ENCODE assay signal across 18 cellular contexts in genomic region chr13:41199061-41199460, GRCh38. TPM values are rescaled to one million over a fixed set of nuclear protein-coding genes. Genes with fewer than 3 reads are reported as not detected.
A peak's percentile ranks its signal among the peaks of the same experiment; 100 is the strongest.
DNase-seq lines count a peak whose midpoint lies in the region; ATAC-seq and TF ChIP-seq lines count a peak whose summit lies in the region.
"Had no signal": no experiment of that assay in that cellular context is flagged by ENCODE, and none has a peak within 500 bp of the region (broad histone marks: within the 10 kb centered on the region; RNA-seq: fewer than 3 reads in every experiment).

No MANE protein-coding gene starts in this region.

- no peaks in the 10 kb centered on the region; the same call in 1 of the 2 replicates for H3K9me3 ChIP-seq in OCI-LY7 (ENCODE audit: low read length)
- H3K9me3 ChIP-seq in left ventricle myocardium inferior (replicated peaks): no peaks in the 10 kb centered on the region
- H3K9me3 ChIP-seq: SJCRH30 had no signal

- no peak overlapping the region for H3K4me3 Mint-ChIP-seq in activated naive CD8-positive, alpha-beta T cell treated with anti-CD3 and anti-CD28 coated beads, Interleukin-2, amount 50 U/mL, for 24 hours
- no peak overlapping the region for H3K4me3 Mint-ChIP-seq in activated naive CD8-positive, alpha-beta T cell treated with anti-CD3 and anti-CD28 coated beads for 36 hours
- peak overlapping the region in 1 of 2 donors; percentile 17 for H3K4me3 Mint-ChIP-seq in stimulated activated naive B cell treated with anti-CD40 and anti-IgM and Interleukin-4, amounts not matched to agents 10 μg/mL and 1 μg/mL and 100 μg/mL, for 72 hours

- H3K36me3 Mint-ChIP-seq in activated naive CD8-positive, alpha-beta T cell treated with anti-CD3 and anti-CD28 coated beads, Interleukin-2, amount 50 U/mL, for 24 hours (ENCODE audit: low read depth): peaks cover 1% of the 10 kb centered on the region
- H3K36me3 Mint-ChIP-seq in activated naive CD8-positive, alpha-beta T cell treated with anti-CD3 and anti-CD28 coated beads for 36 hours: peaks cover 4% of the 10 kb centered on the region
- H3K36me3 Mint-ChIP-seq in stimulated activated naive B cell treated with anti-CD40 and anti-IgM and Interleukin-4, amounts not matched to agents 10 μg/mL and 1 μg/mL and 100 μg/mL, for 72 hours: peaks cover 6 to 14% of the 10 kb centered on the region in 2 donors

- H3K27ac ChIP-seq in OCI-LY7 (ENCODE audit: low read depth, low read length, poor library complexity, severe bottlenecking) (peak overlapping the region; percentile 3), left ventricle myocardium inferior (replicated peaks) (no peak overlapping the region)
- H3K27ac ChIP-seq: RWPE1, SJCRH30 had no signal

- peaks cover 18% of the 10 kb centered on the region for H3K4me1 ChIP-seq in OCI-LY7 (ENCODE audit: insufficient read depth, low read length, poor library complexity, severe bottlenecking)
- peaks cover 3% of the 10 kb centered on the region for H3K4me1 ChIP-seq in left ventricle myocardium inferior
- H3K4me1 ChIP-seq: SJCRH30 had no signal

- CTCF ChIA-PET in OCI-LY7 (lab: Charles Lee; ENCODE audit: unreplicated experiment): no interaction called here

- H3K27ac Mint-ChIP-seq in activated naive CD8-positive, alpha-beta T cell treated with anti-CD3 and anti-CD28 coated beads, Interleukin-2, amount 50 U/mL, for 24 hours: peak overlapping the region; percentile 48
- no peak overlapping the region for H3K27ac Mint-ChIP-seq in activated naive CD8-positive, alpha-beta T cell treated with anti-CD3 and anti-CD28 coated beads for 36 hours
- peak overlapping the region; percentile 93 for H3K27ac Mint-ChIP-seq in stimulated activated naive B cell treated with anti-CD40 and anti-IgM and Interleukin-4, amounts not matched to agents 10 μg/mL and 1 μg/mL and 100 μg/mL, for 72 hours

- no peak overlapping the region for H3K4me3 ChIP-seq in OCI-LY7 (ENCODE audit: low read depth, low read length, poor library complexity, severe bottlenecking)
- no peak overlapping the region for H3K4me3 ChIP-seq in left ventricle myocardium inferior
- H3K4me3 ChIP-seq: SJCRH30 had no signal

- no peaks in the 10 kb centered on the region for H3K36me3 ChIP-seq in OCI-LY7 (ENCODE audit: insufficient read depth, low read length)
- H3K36me3 ChIP-seq in left ventricle myocardium inferior: no peaks in the 10 kb centered on the region
- H3K36me3 ChIP-seq: SJCRH30 had no signal

- ATAC-seq in activated naive CD8-positive, alpha-beta T cell treated with anti-CD3 and anti-CD28 coated beads, Interleukin-2, amount 50 U/mL, for 24 hours: no peak
- peak; percentile 5 for ATAC-seq in HG02938 (IDR thresholded peaks at IDR 0.05; ENCODE audit: unreplicated experiment)
- peak; percentile 46 to 52 for ATAC-seq in stimulated activated naive B cell treated with anti-CD40 and anti-IgM and Interleukin-4, amounts not matched to agents 10 μg/mL and 1 μg/mL and 100 μg/mL, for 72 hours (replicated peaks)
- no peak for ATAC-seq in HG03159 (IDR thresholded peaks at IDR 0.05; ENCODE audit: unreplicated experiment)

- H3K4me2 ChIP-seq in OCI-LY7 (ENCODE audit: low read length): peak overlapping the region; percentile 59

- peaks cover 5% of the 10 kb centered on the region for H3K9me3 Mint-ChIP-seq in activated naive CD8-positive, alpha-beta T cell treated with anti-CD3 and anti-CD28 coated beads, Interleukin-2, amount 50 U/mL, for 24 hours
- no peaks in the 10 kb centered on the region for H3K9me3 Mint-ChIP-seq in activated naive CD8-positive, alpha-beta T cell treated with anti-CD3 and anti-CD28 coated beads for 36 hours
- peaks cover 8 to 10% of the 10 kb centered on the region in 2 donors for H3K9me3 Mint-ChIP-seq in stimulated activated naive B cell treated with anti-CD40 and anti-IgM and Interleukin-4, amounts not matched to agents 10 μg/mL and 1 μg/mL and 100 μg/mL, for 72 hours

- no TSS peak for BruUV-seq in OCI-LY7 (replicated peaks; lab: Mats Ljungman, UMichigan)

- TF ChIP-seq CTCF in OCI-LY7 (conservative IDR thresholded peaks at IDR 0.05; ENCODE audit: low read length) (no peak), left ventricle myocardium inferior (IDR thresholded peaks at IDR 0.05; ENCODE audit: borderline replicate concordance) (no peak)

- H4K20me1 ChIP-seq in OCI-LY7 (ENCODE audit: insufficient read depth, low read length): no peaks in the 10 kb centered on the region

- H3K27me3 ChIP-seq in left ventricle myocardium inferior (ENCODE audit: low read depth): no peaks in the 10 kb centered on the region
- H3K27me3 ChIP-seq: SJCRH30 had no signal

- no peak overlapping the region for H2AFZ ChIP-seq in OCI-LY7 (ENCODE audit: low read length)

- no peaks in the 10 kb centered on the region for H3K9me2 ChIP-seq in OCI-LY7 (ENCODE audit: insufficient read depth, low read length)

- no peak for DNase-seq in activated naive CD8-positive, alpha-beta T cell treated with anti-CD3 and anti-CD28 coated beads, Interleukin-2, amount 50 U/mL, for 24 hours
- no peak for DNase-seq in activated naive CD8-positive, alpha-beta T cell treated with anti-CD3 and anti-CD28 coated beads for 36 hours
- no peak for DNase-seq in OCI-LY7 (ENCODE audit: low spot score)
- peak; percentile 32 for DNase-seq in stimulated activated naive B cell treated with anti-CD40 and anti-IgM and Interleukin-4, amounts not matched to agents 10 μg/mL and 1 μg/mL and 100 μg/mL, for 72 hours
- DNase-seq in left ventricle myocardium inferior: no peak
- no peak for DNase-seq in DMS79 (lab: John Stamatoyannopoulos, UW)
- DNase-seq: Calu3, GDM1, HCEC 1CT, NCI-H1417 treated with DMSO at 0.1 percent for 48 hours, NCI-H2029, NCI-H2171 treated with DMSO at 0.1 percent for 48 hours, NCI-H510A treated with DMSO at 0.1 percent for 48 hours, SJCRH30, SW 1271 had no signal

- no peaks in the 10 kb centered on the region for H3K27me3 Mint-ChIP-seq in activated naive CD8-positive, alpha-beta T cell treated with anti-CD3 and anti-CD28 coated beads, Interleukin-2, amount 50 U/mL, for 24 hours
- H3K27me3 Mint-ChIP-seq in activated naive CD8-positive, alpha-beta T cell treated with anti-CD3 and anti-CD28 coated beads for 36 hours: no peaks in the 10 kb centered on the region
- no peaks in the 10 kb centered on the region for H3K27me3 Mint-ChIP-seq in stimulated activated naive B cell treated with anti-CD40 and anti-IgM and Interleukin-4, amounts not matched to agents 10 μg/mL and 1 μg/mL and 100 μg/mL, for 72 hours

- intact Hi-C loops in OCI-LY7 (cut with micrococcal nuclease; ENCODE audit: unreplicated experiment) (no loop called here), left ventricle myocardium inferior (cut with micrococcal nuclease) (no loop called here)

- no peaks in the 10 kb centered on the region for H3K79me2 ChIP-seq in OCI-LY7 (ENCODE audit: insufficient read depth, low read depth, low read length)

- POLR2A ChIA-PET in OCI-LY7 (lab: Charles Lee): no interaction called here

- peaks cover 17% of the 10 kb centered on the region for H3K4me1 Mint-ChIP-seq in activated naive CD8-positive, alpha-beta T cell treated with anti-CD3 and anti-CD28 coated beads, Interleukin-2, amount 50 U/mL, for 24 hours
- peaks cover 21% of the 10 kb centered on the region for H3K4me1 Mint-ChIP-seq in activated naive CD8-positive, alpha-beta T cell treated with anti-CD3 and anti-CD28 coated beads for 36 hours
- peaks cover 27 to 47% of the 10 kb centered on the region in 2 donors for H3K4me1 Mint-ChIP-seq in stimulated activated naive B cell treated with anti-CD40 and anti-IgM and Interleukin-4, amounts not matched to agents 10 μg/mL and 1 μg/mL and 100 μg/mL, for 72 hours

RNA-seq across cellular contexts. Expression of gene KBTBD7, which starts 4.7 kb away (rescaled TPM):
- total RNA-seq in activated naive CD8-positive, alpha-beta T cell treated with anti-CD3 and anti-CD28 coated beads for 36 hours: 1 to 10 TPM; 2.8 to 3.0 TPM
- 4.8 and 6.5 TPM in 2 replicates for total RNA-seq in OCI-LY7 (2014; rRNA removed; shearing (Covaris generic))
- total RNA-seq in OCI-LY7 (2022): 3.1 TPM in 2 replicates
- 5.2 TPM for total RNA-seq in left ventricle myocardium inferior

Comparison
In these comparisons a context has a peak if more than half of its experiments do, and no peak if none do; other contexts are left out.
1. ATAC-seq: peak in HG02938 (single experiment) and stimulated activated naive B cell treated with anti-CD40 and anti-IgM and Interleukin-4, amounts not matched to agents 10 μg/mL and 1 μg/mL and 100 μg/mL, for 72 hours (2 of 2); none in activated naive CD8-positive, alpha-beta T cell treated with anti-CD3 and anti-CD28 coated beads, Interleukin-2, amount 50 U/mL, for 24 hours (single experiment) and HG03159 (single experiment).